Comparison of ENCODE assay signal across 12 cellular contexts in the genomic region with DNA sequence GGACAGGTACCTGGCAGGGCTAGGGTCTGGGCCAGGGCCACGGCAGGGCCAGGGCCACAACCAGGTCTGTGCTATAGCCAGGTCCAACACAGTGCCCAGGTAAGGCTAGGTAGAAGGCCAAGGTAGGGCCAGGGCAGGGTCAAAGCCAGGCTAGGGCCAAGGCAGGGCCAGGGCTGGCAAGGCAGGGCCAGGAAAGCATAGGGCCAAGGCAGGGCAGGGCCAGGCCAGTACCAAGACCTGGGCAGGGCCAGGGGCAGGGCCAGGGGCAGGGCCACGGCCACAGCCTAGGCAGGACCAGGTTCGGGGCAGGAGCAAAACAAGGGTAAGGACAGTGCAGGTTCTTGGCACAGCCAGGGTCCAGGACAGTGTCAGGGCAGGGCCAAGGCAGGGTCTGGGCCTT. TPM values are rescaled to one million over a fixed set of nuclear protein-coding genes. Genes with fewer than 3 reads are reported as not detected.
A peak's percentile ranks its signal among the peaks of the same experiment; 100 is the strongest.
DNase-seq lines count a peak whose midpoint lies in the region; ATAC-seq and TF ChIP-seq lines count a peak whose summit lies in the region.
"Not testable (repeated sequence)": the region's sequence is repeated elsewhere in the genome, so short reads cannot be mapped to it uniquely, and the experiment has no call there.
"Had no signal": no experiment of that assay in that cellular context is flagged by ENCODE, and none has a peak within 500 bp of the region (broad histone marks: within the 10 kb centered on the region; RNA-seq: fewer than 3 reads in every experiment).

No MANE protein-coding gene starts in this region.

- TF ChIP-seq CTCF in gastrocnemius medialis (IDR thresholded peaks at IDR 0.05 in 4 of 5, conservative IDR thresholded peaks at IDR 0.05 in 1 of 5): not testable (repeated sequence)

- not testable (repeated sequence) for H3K27me3 ChIP-seq in gastrocnemius medialis

- not testable (repeated sequence) for ATAC-seq in gastrocnemius medialis

- not testable (repeated sequence) for H3K36me3 ChIP-seq in gastrocnemius medialis

- peaks cover 4 to 13% of the 10 kb centered on the region in 2 donors for H3K4me1 ChIP-seq in gastrocnemius medialis

- H3K4me3 ChIP-seq in gastrocnemius medialis: not testable (repeated sequence)

- DNase-seq in gastrocnemius medialis: not testable (repeated sequence)

- not testable (repeated sequence) for TF ChIP-seq POLR2A in gastrocnemius medialis (IDR thresholded peaks at IDR 0.05)

- peak overlapping the region in 3 of 4 donors; percentile 24 to 62 (median 26) for H3K27ac ChIP-seq in gastrocnemius medialis

- not testable (repeated sequence) for H3K9me3 ChIP-seq in gastrocnemius medialis

- in situ Hi-C loops in gastrocnemius medialis (cut with MboI; ENCODE audit: low sequenced_read_pairs in 4 of 4): not testable (repeated sequence)

- intact Hi-C loops in gastrocnemius medialis (cut with DNase I; ENCODE audit: low total_unique reads): not testable (repeated sequence)

RNA-seq across cellular contexts. Expression of a gene that starts 48.1 kb away (rescaled TPM):
- not detected for total RNA-seq in gastrocnemius medialis
- total RNA-seq: A172; A673; B cell; Caco-2; Calu3; CD4-positive, alpha-beta memory T cell; CD4-positive, alpha-beta T cell; CD4-positive, CD25-positive, alpha-beta regulatory T cell; CD8-positive, alpha-beta memory T cell; CD8-positive, alpha-beta T cell; Daoy had no signal
